ENCODE assay signal across 1 cellular context in the genomic region with DNA sequence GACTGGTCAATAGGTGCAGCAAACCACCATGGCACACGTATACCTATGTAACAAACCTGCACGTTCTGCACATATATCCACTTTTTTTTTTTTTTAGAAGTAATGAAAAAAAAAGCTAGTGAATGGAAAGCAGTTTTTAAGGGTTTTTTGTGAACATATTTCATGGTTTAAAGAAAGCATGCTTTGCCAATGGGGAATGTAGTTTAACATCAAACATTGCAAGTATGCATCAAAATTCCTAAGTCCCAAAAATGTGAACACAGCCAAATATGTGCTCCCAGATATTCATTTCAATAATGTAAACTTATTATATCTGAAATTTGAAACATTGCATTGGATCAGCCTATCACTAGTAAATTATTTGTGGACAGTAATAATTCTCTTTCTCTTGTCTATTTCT.
TF ChIP-seq lines count a peak whose summit lies in the region.

No MANE protein-coding gene starts in this region.

TF ChIP-seq in IMR-90, 13 proteins besides CTCF, POLR2A, EP300 and RAD21 (continued from another document):
- TF ChIP-seq ELK1 (IDR thresholded peaks at IDR 0.05; ENCODE audit: borderline replicate concordance, low read depth, low read length) (no peak), MAFK (IDR thresholded peaks at IDR 0.05; ENCODE audit: low read depth, low read length) (no peak), SMC3 (IDR thresholded peaks at IDR 0.05; ENCODE audit: low read depth, low read length) (no peak), BHLHE40 (IDR thresholded peaks at IDR 0.05; ENCODE audit: low read depth, low read length) (no peak)
